In genomic region chr5:80255425-80255751, GRCh38 we compare ENCODE assay signal across 1 cellular context.
TF ChIP-seq lines count a peak whose summit lies in the region.

No MANE protein-coding gene starts in this region.

TF ChIP-seq in HepG2, 621 proteins besides CTCF, POLR2A, EP300 and RAD21 (continued from another document and continues in another):
- no peak for TF ChIP-seq ZNF691 (CRISPR knock-in tag; IDR thresholded peaks at IDR 0.05; ENCODE audit: borderline replicate concordance, low read depth)
- no peak for TF ChIP-seq RARA (CRISPR knock-in tag; IDR thresholded peaks at IDR 0.05)
- peak; percentile 64; the same call in 1 of the 2 replicates for TF ChIP-seq MXD1 (CRISPR knock-in tag; IDR thresholded peaks at IDR 0.05)
- TF ChIP-seq BRD4 (CRISPR knock-in tag; IDR thresholded peaks at IDR 0.05), result 0 out of 2 replicates have a peak, but pooled peaks have one; percentile 23
- TF ChIP-seq PHF8 (CRISPR knock-in tag; IDR thresholded peaks at IDR 0.05), result peak; percentile 10; the same call in 1 of the 2 replicates
- peak; percentile 51; the same call in 1 of the 2 replicates for TF ChIP-seq ZNF7 (CRISPR knock-in tag; IDR thresholded peaks at IDR 0.05)
- TF ChIP-seq MAFK (conservative IDR thresholded peaks at IDR 0.05 in 1 of 2, IDR thresholded peaks at IDR 0.05 in 1 of 2; ENCODE audit: low read length in 2 of 2), result no peak
- TF ChIP-seq SALL2 (CRISPR knock-in tag; IDR thresholded peaks at IDR 0.05), result 0 out of 2 replicates have a peak, but pooled peaks have one; percentile 6
- peak; percentile 70; the same call in 1 of the 2 replicates for TF ChIP-seq SIN3A (IDR thresholded peaks at IDR 0.05; ENCODE audit: borderline replicate concordance, low read depth, low read length)
- TF ChIP-seq ZFP36 (IDR thresholded peaks at IDR 0.05; ENCODE audit: borderline replicate concordance, low read depth, low read length, partially characterized antibody), result no peak
- peak; percentile 2; the same call in 1 of the 2 replicates for TF ChIP-seq HOXA5 (CRISPR knock-in tag; IDR thresholded peaks at IDR 0.05)
- no peak for TF ChIP-seq SUZ12 (IDR thresholded peaks at IDR 0.05; ENCODE audit: low read depth, low read length)
- TF ChIP-seq MXD4 (CRISPR knock-in tag; IDR thresholded peaks at IDR 0.05), result peak; percentile 13; the same call in 1 of the 2 replicates
- no peak for TF ChIP-seq THAP11 (CRISPR knock-in tag; IDR thresholded peaks at IDR 0.05)
- TF ChIP-seq MTERF4 (CRISPR knock-in tag; IDR thresholded peaks at IDR 0.05), result no peak; the same call in 1 of the 2 replicates
- peak; percentile 8; the same call in 1 of the 2 replicates for TF ChIP-seq E2F1 (CRISPR knock-in tag; IDR thresholded peaks at IDR 0.05)
- TF ChIP-seq HIVEP1 (CRISPR knock-in tag; IDR thresholded peaks at IDR 0.05), result 0 out of 2 replicates have a peak, but pooled peaks have one; percentile 24
- peak; percentile 52; the same call in 1 of the 2 replicates for TF ChIP-seq PRDM15 (CRISPR knock-in tag; IDR thresholded peaks at IDR 0.05)
- no peak for TF ChIP-seq GATAD1 (CRISPR knock-in tag; IDR thresholded peaks at IDR 0.05)
- no peak for TF ChIP-seq TEAD3 (CRISPR knock-in tag; optimal IDR thresholded peaks at IDR 0.05; ENCODE audit: borderline replicate concordance)
- no peak for TF ChIP-seq SSRP1 (CRISPR knock-in tag; IDR thresholded peaks at IDR 0.05)
- TF ChIP-seq TP53 (CRISPR knock-in tag; conservative IDR thresholded peaks at IDR 0.05), result no peak
- 0 out of 2 replicates have a peak, but pooled peaks have one; percentile 11 for TF ChIP-seq SPEN (CRISPR knock-in tag; IDR thresholded peaks at IDR 0.05; ENCODE audit: low read depth)
- peak; percentile 97 for TF ChIP-seq HNRNPLL (IDR thresholded peaks at IDR 0.05; ENCODE audit: low read depth, low read length, poor library complexity, severe bottlenecking)
- TF ChIP-seq ZNF431 (CRISPR knock-in tag; IDR thresholded peaks at IDR 0.05; ENCODE audit: borderline replicate concordance, low read depth), result 0 out of 2 replicates have a peak, but pooled peaks have one; percentile 22
- no peak for TF ChIP-seq ZBTB10 (CRISPR knock-in tag; IDR thresholded peaks at IDR 0.05; ENCODE audit: borderline replicate concordance)
- TF ChIP-seq PHF20 (CRISPR knock-in tag; IDR thresholded peaks at IDR 0.05), result 0 out of 2 replicates have a peak, but pooled peaks have one; percentile 12
- 0 out of 2 replicates have a peak, but pooled peaks have one; percentile 26 for TF ChIP-seq RFXANK (CRISPR knock-in tag; IDR thresholded peaks at IDR 0.05)
- 0 out of 2 replicates have a peak, but pooled peaks have one; percentile 27 for TF ChIP-seq AHR (CRISPR knock-in tag; IDR thresholded peaks at IDR 0.05)
- TF ChIP-seq SRSF4 (IDR thresholded peaks at IDR 0.05; ENCODE audit: low read depth, low read length, poor library complexity, severe bottlenecking), result no peak
- TF ChIP-seq ZFP36L2 (CRISPR knock-in tag; IDR thresholded peaks at IDR 0.05), result no peak
- no peak for TF ChIP-seq MATR3 (CRISPR knock-in tag; IDR thresholded peaks at IDR 0.05)
- 0 out of 2 replicates have a peak, but pooled peaks have one; percentile 24 for TF ChIP-seq ZNF572 (CRISPR knock-in tag; IDR thresholded peaks at IDR 0.05)
- TF ChIP-seq ZNF501 (CRISPR knock-in tag; IDR thresholded peaks at IDR 0.05), result no peak
- no peak for TF ChIP-seq PATZ1 (CRISPR knock-in tag; IDR thresholded peaks at IDR 0.05)
- TF ChIP-seq TOPORS (CRISPR knock-in tag; IDR thresholded peaks at IDR 0.05), result 0 out of 2 replicates have a peak, but pooled peaks have one; percentile 16
- TF ChIP-seq ZNF703 (CRISPR knock-in tag; IDR thresholded peaks at IDR 0.05; ENCODE audit: borderline replicate concordance), result no peak
- peak; percentile 99 for TF ChIP-seq MYPOP (CRISPR knock-in tag; IDR thresholded peaks at IDR 0.05)
- no peak for TF ChIP-seq ZNF101 (CRISPR knock-in tag; IDR thresholded peaks at IDR 0.05; ENCODE audit: borderline replicate concordance, low read depth)
- 0 out of 2 replicates have a peak, but pooled peaks have one; percentile 6 for TF ChIP-seq ZBTB26 (CRISPR knock-in tag; IDR thresholded peaks at IDR 0.05; ENCODE audit: borderline replicate concordance)
- TF ChIP-seq ZNF253 (CRISPR knock-in tag; IDR thresholded peaks at IDR 0.05; ENCODE audit: borderline replicate concordance), result peak; percentile 41; the same call in 1 of the 2 replicates
- peak; percentile 30; the same call in 1 of the 3 replicates for TF ChIP-seq MXI1 (IDR thresholded peaks at IDR 0.05; ENCODE audit: borderline replicate concordance, low read depth, low read length)
- TF ChIP-seq LCORL (IDR thresholded peaks at IDR 0.05), result no peak
- 0 out of 2 replicates have a peak, but pooled peaks have one; percentile 4 for TF ChIP-seq LCORL (CRISPR knock-in tag; IDR thresholded peaks at IDR 0.05)
- TF ChIP-seq ZSCAN21 (CRISPR knock-in tag; IDR thresholded peaks at IDR 0.05; ENCODE audit: borderline replicate concordance), result peak; percentile 25; the same call in 1 of the 2 replicates
- TF ChIP-seq ZNF776 (CRISPR knock-in tag; IDR thresholded peaks at IDR 0.05), result no peak
- no peak for TF ChIP-seq DDIT3 (CRISPR knock-in tag; IDR thresholded peaks at IDR 0.05)
- TF ChIP-seq ZBTB39 (CRISPR knock-in tag; IDR thresholded peaks at IDR 0.05), result 0 out of 2 replicates have a peak, but pooled peaks have one; percentile 42
